Comparison of ENCODE assay signal across 22 cellular contexts in the genomic region with DNA sequence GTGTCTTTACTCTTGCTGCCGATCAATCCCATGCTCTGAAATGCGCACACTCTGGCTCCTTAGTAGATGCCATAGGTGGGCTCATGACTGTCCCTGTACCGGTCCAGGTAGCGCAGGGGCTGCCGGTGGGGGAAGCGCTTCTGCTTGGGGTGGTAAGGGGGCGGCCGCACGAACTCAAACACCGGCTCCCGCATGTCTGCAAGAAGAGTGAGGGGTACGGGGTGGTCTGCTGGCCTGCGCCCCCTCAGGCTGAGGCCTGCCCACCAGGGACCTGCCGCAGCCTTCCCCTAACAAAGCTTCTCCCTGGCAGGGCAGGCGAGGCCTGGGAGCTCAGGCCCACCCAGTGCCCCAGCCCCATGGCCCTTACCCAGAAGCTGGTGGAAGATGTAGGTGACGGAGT. TPM values are rescaled to one million over a fixed set of nuclear protein-coding genes. Genes with fewer than 3 reads are reported as not detected.
DNase-seq lines count a peak whose midpoint lies in the region; ATAC-seq and TF ChIP-seq lines count a peak whose summit lies in the region.
"Had no signal": no experiment of that assay in that cellular context is flagged by ENCODE, and none has a peak within 500 bp of the region (broad histone marks: within the 10 kb centered on the region; RNA-seq: fewer than 3 reads in every experiment).

No MANE protein-coding gene starts in this region.

- H4K20me1 ChIP-seq in PC-9 (ENCODE audit: insufficient read depth) = no peaks in the 10 kb centered on the region

- H3K27ac Mint-ChIP-seq in MCF 10A (ENCODE audit: low read depth, unreplicated experiment) (no peak overlapping the region), endodermal cell (peak overlapping the region; percentile 39)
- H3K27ac Mint-ChIP-seq in stimulated activated memory B cell treated with anti-CD40 and anti-IgM and Interleukin-4, amounts not matched to agents 10 μg/mL and 1 μg/mL and 100 μg/mL, for 72 hours = peak overlapping the region; percentile 19
- H3K27ac Mint-ChIP-seq: B cell, HFFc6 had no signal

- H3K27me3 Mint-ChIP-seq in MCF 10A (ENCODE audit: insufficient read depth, unreplicated experiment) (no peaks in the 10 kb centered on the region), endodermal cell (ENCODE audit: insufficient read depth) (no peaks in the 10 kb centered on the region)
- H3K27me3 Mint-ChIP-seq in stimulated activated memory B cell treated with anti-CD40 and anti-IgM and Interleukin-4, amounts not matched to agents 10 μg/mL and 1 μg/mL and 100 μg/mL, for 72 hours = no peaks in the 10 kb centered on the region
- H3K27me3 Mint-ChIP-seq: B cell had no signal

- H3K4me2 ChIP-seq in PC-9 = no peak overlapping the region

- BruUV-seq in MCF 10A (replicated peaks; lab: Mats Ljungman, UMichigan) = TSS peak; percentile 17
- BruUV-seq in PC-9 (replicated peaks; lab: Mats Ljungman, UMichigan) = TSS peak; percentile 3

- no peaks in the 10 kb centered on the region for H3K9me3 Mint-ChIP-seq in MCF 10A (ENCODE audit: unreplicated experiment)
- H3K9me3 Mint-ChIP-seq in endodermal cell = no peaks in the 10 kb centered on the region
- no peaks in the 10 kb centered on the region for H3K9me3 Mint-ChIP-seq in stimulated activated memory B cell treated with anti-CD40 and anti-IgM and Interleukin-4, amounts not matched to agents 10 μg/mL and 1 μg/mL and 100 μg/mL, for 72 hours
- H3K9me3 Mint-ChIP-seq: HFFc6 had no signal

- H3K9me3 ChIP-seq in breast epithelium (no peaks in the 10 kb centered on the region), PC-9 (ENCODE audit: insufficient read depth, low read depth) (no peaks in the 10 kb centered on the region), endodermal cell (ENCODE audit: control insufficient read depth, low read length) (no peaks in the 10 kb centered on the region), transverse colon (no peaks in the 10 kb centered on the region)
- H3K9me3 ChIP-seq: Peyer's patch, SJCRH30 had no signal

- H3K27ac ChIP-seq in breast epithelium (no peak overlapping the region), PC-9 (no peak overlapping the region), endodermal cell (ENCODE audit: low read depth, low read length) (no peak overlapping the region), transverse colon (no peak overlapping the region)
- H3K27ac ChIP-seq: Peyer's patch, SJCRH30 had no signal

- in situ Hi-C loops in transverse colon (cut with MboI; ENCODE audit: low pct_ligation_motif_present in 1 of 4, low pct_unique_long_range_greater_than_20kb in 1 of 4, low sequenced_read_pairs in 3 of 4) = loop anchor here in 1 of 4 donors (25.0 kb wide), 1 partner anchor 136 kb away; a partner anchor contains a TSS

- H3K27me3 ChIP-seq in breast epithelium = no peaks in the 10 kb centered on the region
- H3K27me3 ChIP-seq in PC-9 (ENCODE audit: insufficient read depth, low read depth) = no peaks in the 10 kb centered on the region
- no peaks in the 10 kb centered on the region for H3K27me3 ChIP-seq in endodermal cell (ENCODE audit: control insufficient read depth, insufficient read depth, low read length, poor library complexity, severe bottlenecking)
- H3K27me3 ChIP-seq in transverse colon = no peaks in the 10 kb centered on the region
- H3K27me3 ChIP-seq: Peyer's patch, SJCRH30 had no signal

- H3K79me2 ChIP-seq in PC-9 (ENCODE audit: low read depth) = peaks cover 40% of the 10 kb centered on the region

- peaks cover 21% of the 10 kb centered on the region; the same call in 1 of the 2 replicates for H3F3A ChIP-seq in PC-9 (ENCODE audit: insufficient read depth, low read depth)

- no peak for TF ChIP-seq CTCF in MCF 10A (IDR thresholded peaks at IDR 0.05; ENCODE audit: unreplicated experiment)
- TF ChIP-seq CTCF in breast epithelium (IDR thresholded peaks at IDR 0.05) = no peak
- no peak for TF ChIP-seq CTCF in PC-9 (conservative IDR thresholded peaks at IDR 0.05)
- TF ChIP-seq CTCF in endodermal cell (conservative IDR thresholded peaks at IDR 0.05) = no peak
- no peak for TF ChIP-seq CTCF in transverse colon (IDR thresholded peaks at IDR 0.05)

- H3K9me2 ChIP-seq in PC-9 (ENCODE audit: insufficient read depth) = no peaks in the 10 kb centered on the region

- DNase-seq in MCF 10A (ENCODE audit: unreplicated experiment) (no peak), breast epithelium (ENCODE audit: low spot score in 2 of 2) (no peak), PC-9 (no peak), endodermal cell (no peak), AML-193 (lab: John Stamatoyannopoulos, UW) (no peak), transverse colon (no peak), NCI-H748 treated with DMSO at 0.1 percent for 48 hours (lab: John Stamatoyannopoulos, UW) (no peak)
- DNase-seq: EL, GF-D8, H7, HFFc6, MM.1S, NCI-H1048, NCI-H1417 treated with DMSO at 0.1 percent for 48 hours, NCI-H187 treated with DMSO at 0.1 percent for 48 hours, NCI-H510A, SJCRH30 had no signal

- H3K4me1 Mint-ChIP-seq in MCF 10A (ENCODE audit: insufficient read depth, unreplicated experiment) = peaks cover 18% of the 10 kb centered on the region
- peaks cover 22% of the 10 kb centered on the region for H3K4me1 Mint-ChIP-seq in endodermal cell
- peaks cover 39% of the 10 kb centered on the region for H3K4me1 Mint-ChIP-seq in stimulated activated memory B cell treated with anti-CD40 and anti-IgM and Interleukin-4, amounts not matched to agents 10 μg/mL and 1 μg/mL and 100 μg/mL, for 72 hours

- H3K4me1 ChIP-seq in breast epithelium = peaks cover 0 to 19% of the 10 kb centered on the region in 2 donors
- H3K4me1 ChIP-seq in PC-9 (replicated peaks; ENCODE audit: insufficient read depth) = peaks cover 14% of the 10 kb centered on the region
- peaks cover 12% of the 10 kb centered on the region for H3K4me1 ChIP-seq in endodermal cell (ENCODE audit: control insufficient read depth, insufficient read depth, low read length)
- peaks cover 26 to 33% (median 31%) of the 10 kb centered on the region in 4 donors for H3K4me1 ChIP-seq in transverse colon
- H3K4me1 ChIP-seq: SJCRH30 had no signal

- intact Hi-C loops in MCF 10A (cut with micrococcal nuclease) (no loop called here), breast epithelium (cut with DNase I; ENCODE audit: low total_unique reads) (no loop called here), PC-9 (cut with micrococcal nuclease; ENCODE audit: unreplicated experiment) (no loop called here), transverse colon (cut with DNase I; ENCODE audit: low total_unique reads) (no loop called here)

- no peak overlapping the region for H2AFZ ChIP-seq in PC-9

- TF ChIP-seq POLR2A in breast epithelium (IDR thresholded peaks at IDR 0.05) (no peak), transverse colon (IDR thresholded peaks at IDR 0.05) (no peak)

- no peak overlapping the region for H3K9ac ChIP-seq in endodermal cell (ENCODE audit: extremely low read depth, low read length, poor library complexity, severe bottlenecking)

- peaks cover 36% of the 10 kb centered on the region for H3K36me3 Mint-ChIP-seq in MCF 10A (ENCODE audit: insufficient read depth, unreplicated experiment)
- H3K36me3 Mint-ChIP-seq in endodermal cell (ENCODE audit: low read depth) = peaks cover 28% of the 10 kb centered on the region
- H3K36me3 Mint-ChIP-seq in stimulated activated memory B cell treated with anti-CD40 and anti-IgM and Interleukin-4, amounts not matched to agents 10 μg/mL and 1 μg/mL and 100 μg/mL, for 72 hours = peaks cover 39% of the 10 kb centered on the region

- CTCF ChIA-PET in MCF 10A (lab: Yijun Ruan, JAX) = interaction anchor here (0.6 kb wide), 1 partner anchor 43 kb away, joined by 3 read pairs; a partner anchor contains a TSS
- CTCF ChIA-PET in PC-9 (lab: Charles Lee) = no interaction called here

- H3K4me3 ChIP-seq in breast epithelium = no peak overlapping the region
- no peak overlapping the region for H3K4me3 ChIP-seq in PC-9
- no peak overlapping the region for H3K4me3 ChIP-seq in endodermal cell (ENCODE audit: low read length)
- H3K4me3 ChIP-seq in transverse colon = no peak overlapping the region
- H3K4me3 ChIP-seq: K562, Peyer's patch, SJCRH30 had no signal

- ATAC-seq in stimulated activated memory B cell treated with anti-CD40 and anti-IgM and Interleukin-4, amounts not matched to agents 10 μg/mL and 1 μg/mL and 100 μg/mL, for 72 hours = no peak
- ATAC-seq: K562 had no signal

- POLR2A ChIA-PET in MCF 10A (lab: Yijun Ruan, JAX) = interaction anchor here (0.6 to 1.6 kb wide), 4 partner anchors 16 to 483 kb away, joined by 3 to 4 read pairs (median 4); no protein-coding TSS in a partner anchor
- POLR2A ChIA-PET in PC-9 (lab: Charles Lee; ENCODE audit: unreplicated experiment) = no interaction called here

- WGBS in endodermal cell (ENCODE audit: insufficient coverage in 1 of 2, insufficient read length in 1 of 2), 2 experiments = 94 to 97% methylated on average over 10 to 16 of the region's 16 CpGs
- 100% methylated on average over 12 of the region's 16 CpGs; no CpG with 5 or more reads in 1 of the 2 donors for WGBS in transverse colon (ENCODE audit: low coverage in 1 of 2), 2 donors

- H3K36me3 ChIP-seq in breast epithelium (no peaks in the 10 kb centered on the region), PC-9 (ENCODE audit: low read depth) (peaks cover 14% of the 10 kb centered on the region; the same call in 1 of the 2 replicates), endodermal cell (ENCODE audit: control insufficient read depth, insufficient read depth, low read length) (peaks cover 43% of the 10 kb centered on the region), transverse colon (peaks cover 0 to 28% (median 2%) of the 10 kb centered on the region in 4 donors)

- no peak for TF ChIP-seq EP300 in transverse colon (IDR thresholded peaks at IDR 0.05; ENCODE audit: low read depth)

- H3K4me3 Mint-ChIP-seq in MCF 10A (ENCODE audit: unreplicated experiment) = no peak overlapping the region
- no peak overlapping the region for H3K4me3 Mint-ChIP-seq in endodermal cell
- no peak overlapping the region for H3K4me3 Mint-ChIP-seq in stimulated activated memory B cell treated with anti-CD40 and anti-IgM and Interleukin-4, amounts not matched to agents 10 μg/mL and 1 μg/mL and 100 μg/mL, for 72 hours
- H3K4me3 Mint-ChIP-seq: CD14-positive monocyte, HFFc6 had no signal

RNA-seq across cellular contexts. Expression of a gene that starts 2.0 kb away (rescaled TPM):
- total RNA-seq in MCF 10A (2022) = 15.9 and 17.4 TPM in 2 replicates
- total RNA-seq in breast epithelium = 10 to 100 TPM; 16.7 to 28.8 (median 23.3) TPM
- total RNA-seq in PC-9 (2021) = 21.1 and 27.1 TPM in 2 replicates
- 10 to 100 TPM; 27.4 to 35.3 TPM for total RNA-seq in endodermal cell
- polyA plus RNA-seq in endodermal cell (2013, experiment 1 of 2) = 21.3 TPM
- 20.3 TPM for polyA plus RNA-seq in endodermal cell (2013, experiment 2 of 2)
- 10 to 100 TPM; 16.8 to 21.7 (median 20.5) TPM for total RNA-seq in transverse colon

RNA-seq across cellular contexts. Expression of a gene that starts 5.9 kb away (rescaled TPM):
- total RNA-seq in MCF 10A (2022) (97.9 and 111 TPM in 2 replicates), breast epithelium (10 to 100 TPM; 29.4 to 39.0 (median 36.6) TPM), PC-9 (2021) (127 and 136 TPM in 2 replicates), endodermal cell (100 to 1,000 TPM; 103 to 118 TPM), transverse colon (100 to 1,000 TPM in 1 of 4 donors, 10 to 100 TPM in 3; 40.6 to 117 (median 48.5) TPM)
- 67.6 TPM for polyA plus RNA-seq in endodermal cell (2013, experiment 1 of 2)
- 60.8 TPM for polyA plus RNA-seq in endodermal cell (2013, experiment 2 of 2)

RNA-seq across cellular contexts. Expression of a gene that starts 20.4 kb away (rescaled TPM):
- 23.6 and 25.7 TPM in 2 replicates for total RNA-seq in MCF 10A (2022)
- total RNA-seq in breast epithelium = 10 to 100 TPM; 15.4 to 26.1 (median 23.3) TPM
- 46.1 and 48.3 TPM in 2 replicates for total RNA-seq in PC-9 (2021)
- total RNA-seq in endodermal cell = 1 to 10 TPM; 1.6 to 2.7 TPM
- polyA plus RNA-seq in endodermal cell (2013, experiment 1 of 2) = 1.4 TPM
- polyA plus RNA-seq in endodermal cell (2013, experiment 2 of 2) = 0.62 TPM
- total RNA-seq in transverse colon = 100 to 1,000 TPM in 1 of 4 donors, 10 to 100 TPM in 3; 38.6 to 118 (median 41.0) TPM
- polyA plus RNA-seq: CD14-positive monocyte had no signal

RNA-seq across cellular contexts. Expression of a gene that starts 42.1 kb away (rescaled TPM):
- total RNA-seq in MCF 10A (2022) (14.0 and 18.8 TPM in 2 replicates), breast epithelium (10 to 100 TPM in 2 of 3 donors, 1 to 10 TPM in 1; 7.7 to 18.7 (median 17.7) TPM), PC-9 (2021) (22.5 and 28.7 TPM in 2 replicates), endodermal cell (10 to 100 TPM; 25.9 to 39.1 TPM), transverse colon (10 to 100 TPM in 2 of 4 donors, 1 to 10 TPM in 2; 2.9 to 29.9 (median 7.9) TPM)
- polyA plus RNA-seq in endodermal cell (2013, experiment 1 of 2) = 16.8 TPM
- polyA plus RNA-seq in endodermal cell (2013, experiment 2 of 2) = 13.0 TPM

RNA-seq across cellular contexts. Expression of a gene that starts 43.7 kb away (rescaled TPM):
- total RNA-seq in MCF 10A (2022) = 55.7 and 97.9 TPM in 2 replicates
- total RNA-seq in breast epithelium = 10 to 100 TPM; 44.9 to 63.2 (median 62.9) TPM
- 114 and 159 TPM in 2 replicates for total RNA-seq in PC-9 (2021)
- total RNA-seq in endodermal cell = 10 to 100 TPM; 74.3 to 82.7 TPM
- polyA plus RNA-seq in endodermal cell (2013, experiment 1 of 2) = 89.2 TPM
- 87.4 TPM for polyA plus RNA-seq in endodermal cell (2013, experiment 2 of 2)
- total RNA-seq in transverse colon = 10 to 100 TPM; 27.7 to 75.1 (median 56.8) TPM
